Comparison of ENCODE assay signal across 1 cellular context in the genomic region with DNA sequence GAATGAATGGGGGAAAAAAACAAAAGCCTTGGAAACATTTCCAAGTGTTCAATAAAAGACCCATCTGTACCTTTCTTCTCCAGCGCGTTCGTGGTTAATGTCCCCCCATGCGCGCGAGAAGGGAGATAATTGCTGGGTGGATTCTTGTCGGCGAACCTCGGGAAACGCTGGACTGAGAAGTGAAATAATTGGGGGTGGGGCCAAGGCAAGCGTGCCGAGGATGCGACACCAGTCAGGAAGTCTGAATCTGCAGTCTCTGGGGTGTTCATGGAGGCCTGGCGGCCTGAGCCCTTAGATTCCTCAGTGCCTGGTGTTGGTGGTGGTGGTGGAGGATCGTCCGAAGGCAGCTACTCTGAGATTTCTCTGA.
TF ChIP-seq lines count a peak whose summit lies in the region.

No MANE protein-coding gene starts in this region.

TF ChIP-seq in HepG2, 621 proteins besides CTCF, POLR2A, EP300 and RAD21:
- TF ChIP-seq LCORL (IDR thresholded peaks at IDR 0.05) = no peak
- TF ChIP-seq LCORL (CRISPR knock-in tag; IDR thresholded peaks at IDR 0.05) = no peak
- 0 out of 2 replicates have a peak, but pooled peaks have one; percentile 0 for TF ChIP-seq SALL1 (CRISPR knock-in tag; IDR thresholded peaks at IDR 0.05)
